ENCODE assay signal across 17 cellular contexts in genomic region chr20:48724891-48725588, GRCh38.
DNase-seq lines count a peak whose midpoint lies in the region; ATAC-seq and TF ChIP-seq lines count a peak whose summit lies in the region.
"Had no signal": no experiment of that assay in that cellular context is flagged by ENCODE, and none has a peak within 500 bp of the region (broad histone marks: within the 10 kb centered on the region; RNA-seq: fewer than 3 reads in every experiment).

No MANE protein-coding gene starts in this region.

- peaks cover 43 to 60% (median 51%) of the 10 kb centered on the region in 4 donors for H3K4me1 ChIP-seq in upper lobe of left lung

- peak overlapping the region; percentile 22 to 26 for H3K27ac Mint-ChIP-seq in activated naive CD4-positive, alpha-beta T cell treated with anti-CD3 and anti-CD28 coated beads, Interleukin-2, amount 50 U/mL, for 72 hours
- H3K27ac Mint-ChIP-seq in activated CD8-positive, alpha-beta T cell treated with anti-CD3 and anti-CD28 coated beads, Interleukin-2, amount 10 ng/mL, durations not matched to agents 7 days and 5 days = peak overlapping the region; percentile 78

- no peak for TF ChIP-seq EP300 in upper lobe of left lung (IDR thresholded peaks at IDR 0.05)

- peaks cover 0 to 11% of the 10 kb centered on the region in 2 donors for H3K36me3 Mint-ChIP-seq in activated naive CD4-positive, alpha-beta T cell treated with anti-CD3 and anti-CD28 coated beads, Interleukin-2, amount 50 U/mL, for 72 hours
- H3K36me3 Mint-ChIP-seq in activated CD8-positive, alpha-beta T cell treated with anti-CD3 and anti-CD28 coated beads, Interleukin-2, amount 10 ng/mL, durations not matched to agents 7 days and 5 days (ENCODE audit: low read depth) = peaks cover 83% of the 10 kb centered on the region

- no peak for ATAC-seq in activated naive CD4-positive, alpha-beta T cell treated with anti-CD3 and anti-CD28 coated beads, Interleukin-2, amount 50 U/mL, for 72 hours
- ATAC-seq in activated CD8-positive, alpha-beta T cell treated with anti-CD3 and anti-CD28 coated beads, Interleukin-2, amount 10 ng/mL, durations not matched to agents 7 days and 5 days = no peak
- no peak for ATAC-seq in upper lobe of left lung (ENCODE audit: low FRiP score in 2 of 2)
- ATAC-seq: sciatic nerve; stimulated activated naive B cell treated with anti-CD40 and anti-IgM and Interleukin-4, amounts not matched to agents 10 μg/mL and 1 μg/mL and 100 μg/mL, for 72 hours had no signal

- no peaks in the 10 kb centered on the region for H3K9me3 Mint-ChIP-seq in activated naive CD4-positive, alpha-beta T cell treated with anti-CD3 and anti-CD28 coated beads, Interleukin-2, amount 50 U/mL, for 72 hours
- no peaks in the 10 kb centered on the region for H3K9me3 Mint-ChIP-seq in activated CD8-positive, alpha-beta T cell treated with anti-CD3 and anti-CD28 coated beads, Interleukin-2, amount 10 ng/mL, durations not matched to agents 7 days and 5 days (ENCODE audit: insufficient read depth)
- H3K9me3 Mint-ChIP-seq: central memory CD8-positive, alpha-beta T cell had no signal

- peaks cover 87% of the 10 kb centered on the region for H3K4me1 Mint-ChIP-seq in activated CD8-positive, alpha-beta T cell treated with anti-CD3 and anti-CD28 coated beads, Interleukin-2, amount 10 ng/mL, durations not matched to agents 7 days and 5 days (ENCODE audit: low read depth)

- no peaks in the 10 kb centered on the region for H3K27me3 ChIP-seq in layer of hippocampus (ENCODE audit: control insufficient read depth, insufficient read depth, low read length)
- H3K27me3 ChIP-seq in upper lobe of left lung = no peaks in the 10 kb centered on the region
- H3K27me3 ChIP-seq in WERI-Rb-1 (ENCODE audit: insufficient read depth, low read depth, severe bottlenecking) = no peaks in the 10 kb centered on the region
- H3K27me3 ChIP-seq: gastrocnemius medialis had no signal

- no peak overlapping the region for H3K4me3 ChIP-seq in upper lobe of left lung
- no peak overlapping the region for H3K4me3 ChIP-seq in WERI-Rb-1 (ENCODE audit: low read depth, low read length)
- H3K4me3 ChIP-seq: gastrocnemius medialis had no signal

- H3K27ac ChIP-seq in layer of hippocampus (ENCODE audit: low read depth, low read length) (peak overlapping the region; percentile 98), upper lobe of left lung (peak overlapping the region; percentile 34 to 87 (median 84)), WERI-Rb-1 (no peak overlapping the region)
- H3K27ac ChIP-seq: KMS-11 had no signal

- H3K9me3 ChIP-seq in upper lobe of left lung (no peaks in the 10 kb centered on the region), WERI-Rb-1 (ENCODE audit: severe bottlenecking) (no peaks in the 10 kb centered on the region)
- H3K9me3 ChIP-seq: gastrocnemius medialis had no signal

- peaks cover 0 to 28% (median 5%) of the 10 kb centered on the region in 4 donors for H3K36me3 ChIP-seq in upper lobe of left lung
- H3K36me3 ChIP-seq in WERI-Rb-1 = peaks cover 36% of the 10 kb centered on the region
- H3K36me3 ChIP-seq: gastrocnemius medialis had no signal

- DNase-seq in activated naive CD4-positive, alpha-beta T cell treated with anti-CD3 and anti-CD28 coated beads, Interleukin-2, amount 50 U/mL, for 72 hours (ENCODE audit: low spot score in 2 of 2) = no peak
- DNase-seq in activated naive CD4-positive, alpha-beta T cell treated with Interleukin-2 at 50 U/mL for 16 hours = no peak
- DNase-seq in activated CD8-positive, alpha-beta T cell treated with anti-CD3 and anti-CD28 coated beads, Interleukin-2, amount 10 ng/mL, durations not matched to agents 7 days and 5 days = no peak
- DNase-seq in upper lobe of left lung = no peak
- no peak for DNase-seq in HPDE6-E6E7 (ENCODE audit: extremely low spot score)
- DNase-seq in DMS153 treated with DMSO at 0.1 percent for 48 hours (lab: John Stamatoyannopoulos, UW; ENCODE audit: unreplicated experiment) = no peak
- no peak for DNase-seq in WERI-Rb-1
- DNase-seq: activated CD4-positive, alpha-beta T cell treated with anti-CD3 and anti-CD28 coated beads, Interleukin-2, amount 50 U/mL, for 4 hours; gastrocnemius medialis; mammary epithelial cell; NCI-H187 treated with DMSO at 0.1 percent for 48 hours; NCI-H774; stimulated activated naive B cell treated with anti-CD40 and anti-IgM and Interleukin-4, amounts not matched to agents 10 μg/mL and 1 μg/mL and 100 μg/mL, for 72 hours had no signal

- TF ChIP-seq CTCF in upper lobe of left lung (IDR thresholded peaks at IDR 0.05) = no peak
- no peak for TF ChIP-seq CTCF in WERI-Rb-1 (IDR thresholded peaks at IDR 0.05; ENCODE audit: low read depth, low read length)

- CTCF ChIA-PET in activated CD8-positive, alpha-beta T cell treated with anti-CD3 and anti-CD28 coated beads, Interleukin-2, amount 10 ng/mL, durations not matched to agents 7 days and 5 days (lab: Charles Lee) = interaction anchor here (1.1 kb wide), 2 partner anchors 10 to 13 kb away, joined by 3 read pairs; no protein-coding TSS in a partner anchor

- WGBS in upper lobe of left lung, 2 donors = 86 to 88% methylated on average over 10 to 11 of the region's 11 CpGs

- no peak overlapping the region for H3K4me3 Mint-ChIP-seq in activated CD8-positive, alpha-beta T cell treated with anti-CD3 and anti-CD28 coated beads, Interleukin-2, amount 10 ng/mL, durations not matched to agents 7 days and 5 days
- H3K4me3 Mint-ChIP-seq: central memory CD8-positive, alpha-beta T cell; stimulated activated naive B cell treated with anti-CD40 and anti-IgM and Interleukin-4, amounts not matched to agents 10 μg/mL and 1 μg/mL and 100 μg/mL, for 72 hours had no signal

- POLR2A ChIA-PET in activated CD8-positive, alpha-beta T cell treated with anti-CD3 and anti-CD28 coated beads, Interleukin-2, amount 10 ng/mL, durations not matched to agents 7 days and 5 days (lab: Charles Lee) = interaction anchor here (0.8 to 1.1 kb wide), 2 partner anchors 10 to 14 kb away, joined by 4 to 5 read pairs; no protein-coding TSS in a partner anchor

- no peak for TF ChIP-seq POLR2A in upper lobe of left lung (IDR thresholded peaks at IDR 0.05)

- H3K27me3 Mint-ChIP-seq in activated CD8-positive, alpha-beta T cell treated with anti-CD3 and anti-CD28 coated beads, Interleukin-2, amount 10 ng/mL, durations not matched to agents 7 days and 5 days (ENCODE audit: low read depth) = no peaks in the 10 kb centered on the region
- H3K27me3 Mint-ChIP-seq: central memory CD8-positive, alpha-beta T cell; stimulated activated naive B cell treated with anti-CD40 and anti-IgM and Interleukin-4, amounts not matched to agents 10 μg/mL and 1 μg/mL and 100 μg/mL, for 72 hours had no signal
